ENCODE assay signal across 9 cellular contexts in genomic region chr11:10725114-10725906, GRCh38. TPM values are rescaled to one million over a fixed set of nuclear protein-coding genes. Genes with fewer than 3 reads are reported as not detected.
A peak's percentile ranks its signal among the peaks of the same experiment; 100 is the strongest.
DNase-seq lines count a peak whose midpoint lies in the region; ATAC-seq, FAIRE-seq and TF ChIP-seq lines count a peak whose summit lies in the region.
"Had no signal": no experiment of that assay in that cellular context is flagged by ENCODE, and none has a peak within 500 bp of the region (broad histone marks: within the 10 kb centered on the region; RNA-seq: fewer than 3 reads in every experiment).

No MANE protein-coding gene starts in this region.

- H2AFZ ChIP-seq in astrocyte (ENCODE audit: low read depth, low read length): peak overlapping the region; percentile 30

- peaks cover 8% of the 10 kb centered on the region for H3K36me3 Mint-ChIP-seq in astrocyte (ENCODE audit: low read depth, unreplicated experiment)

- no peak for ATAC-seq in GM19463 (IDR thresholded peaks at IDR 0.05; ENCODE audit: unreplicated experiment)

- H3K27me3 ChIP-seq in astrocyte (ENCODE audit: insufficient read depth, low read length): no peaks in the 10 kb centered on the region
- no peaks in the 10 kb centered on the region for H3K27me3 ChIP-seq in thyroid gland
- H3K27me3 ChIP-seq: upper lobe of left lung had no signal

- H3K4me1 ChIP-seq in astrocyte (ENCODE audit: insufficient read depth, low read length) (peaks cover 11% of the 10 kb centered on the region), thyroid gland (no peaks in the 10 kb centered on the region)

- peaks cover 15% of the 10 kb centered on the region for H3K4me1 Mint-ChIP-seq in astrocyte (ENCODE audit: low read depth, unreplicated experiment)

- no peak overlapping the region for H3K4me3 ChIP-seq in astrocyte (ENCODE audit: insufficient read depth, low read depth, low read length)
- H3K4me3 ChIP-seq in thyroid gland (replicated peaks in 1 of 3): no peak overlapping the region
- H3K4me3 ChIP-seq: upper lobe of left lung had no signal

- H3K27me3 Mint-ChIP-seq in astrocyte (ENCODE audit: low read depth, unreplicated experiment): peaks cover 18% of the 10 kb centered on the region

- TF ChIP-seq CTCF in astrocyte (IDR thresholded peaks at IDR 0.05; ENCODE audit: insufficient read depth, low read depth, low read length) (no peak), thyroid gland (IDR thresholded peaks at IDR 0.05) (no peak)

- peak; percentile 95 for FAIRE-seq in astrocyte (lab: Jason Lieb, UNC)

- no peaks in the 10 kb centered on the region for H3K79me2 ChIP-seq in astrocyte (ENCODE audit: insufficient read depth, low read length)

- intact Hi-C loops in thyroid gland (cut with DNase I): no loop called here

- H3K27ac ChIP-seq in astrocyte (ENCODE audit: low read depth, low read length) (peak overlapping the region; percentile 17), thyroid gland (no peak overlapping the region)
- H3K27ac ChIP-seq: upper lobe of left lung had no signal

- H3K9me3 ChIP-seq in astrocyte (ENCODE audit: insufficient read depth, low read depth, low read length) (peaks cover 5% of the 10 kb centered on the region), thyroid gland (no peaks in the 10 kb centered on the region)
- H3K9me3 ChIP-seq: upper lobe of left lung had no signal

- peaks cover 16% of the 10 kb centered on the region for H3K9me3 Mint-ChIP-seq in astrocyte (ENCODE audit: unreplicated experiment)

- WGBS in thyroid gland, 2 donors: 92 to 94% methylated on average over 9 of the region's 9 CpGs

- peak overlapping the region; percentile 69 for H3K27ac Mint-ChIP-seq in astrocyte (ENCODE audit: unreplicated experiment)

- DNase-seq in GDM1 (lab: John Stamatoyannopoulos, UW) (peak; percentile 71), NOMO-1 treated with DMSO at 0.1 percent for 48 hours (lab: John Stamatoyannopoulos, UW; ENCODE audit: unreplicated experiment) (peak; percentile 93), astrocyte (ENCODE audit: low read depth) (peak; percentile 97), pons (ENCODE audit: low spot score) (peak; percentile 8), NCI-H2081 (lab: John Stamatoyannopoulos, UW) (no peak), NCI-H2107 (lab: John Stamatoyannopoulos, UW) (no peak), thyroid gland (no peak)
- DNase-seq: upper lobe of left lung had no signal

- H3K9ac ChIP-seq in astrocyte (ENCODE audit: low read length): no peak overlapping the region

- H4K20me1 ChIP-seq in astrocyte (ENCODE audit: insufficient read depth, low read length): no peaks in the 10 kb centered on the region

- H3K4me3 Mint-ChIP-seq in astrocyte (ENCODE audit: unreplicated experiment): no peak overlapping the region

- no peak for TF ChIP-seq POLR2A in thyroid gland (IDR thresholded peaks at IDR 0.05)

- H3K36me3 ChIP-seq in astrocyte (ENCODE audit: insufficient read depth, low read length) (no peaks in the 10 kb centered on the region), thyroid gland (no peaks in the 10 kb centered on the region)
- H3K36me3 ChIP-seq: upper lobe of left lung had no signal

- peak overlapping the region; percentile 47 for H3K4me2 ChIP-seq in astrocyte (ENCODE audit: low read length)

RNA-seq across cellular contexts. Expression of gene CTR9, which starts 25.7 kb away (rescaled TPM):
- total RNA-seq in astrocyte: 29.3 and 36.0 TPM in 2 replicates
- total RNA-seq in thyroid gland: 10 to 100 TPM; 28.9 to 35.3 (median 31.7) TPM

RNA-seq across cellular contexts. Expression of gene IRAG1, which starts 31.8 kb away (rescaled TPM):
- total RNA-seq in astrocyte (3.7 and 5.4 TPM in 2 replicates), thyroid gland (10 to 100 TPM in 1 of 4 donors, 1 to 10 TPM in 3; 3.2 to 14.4 (median 5.8) TPM)

Comparison
In these comparisons a context has a peak if more than half of its experiments do, and no peak if none do; other contexts are left out.
1. DNase-seq: peak in GDM1 (single experiment), NOMO-1 treated with DMSO at 0.1 percent for 48 hours (single experiment), astrocyte (single experiment) and pons (single experiment); none in NCI-H2081 (0 of 2), NCI-H2107 (single experiment) and thyroid gland (0 of 2).